9 cellular contexts compared by ENCODE assay signal in genomic region chr17:21731076-21731475, GRCh38. TPM values are rescaled to one million over a fixed set of nuclear protein-coding genes. Genes with fewer than 3 reads are reported as not detected.
"Had no signal": no experiment of that assay in that cellular context is flagged by ENCODE, and none has a peak within 500 bp of the region (broad histone marks: within the 10 kb centered on the region; RNA-seq: fewer than 3 reads in every experiment).

No MANE protein-coding gene starts in this region.

RNA-seq across cellular contexts. Expression of gene KCNJ18, which starts 38.8 kb away (rescaled TPM):
- total RNA-seq: LHCN-M2, MCF 10A, NCI-H460, OCI-LY7, PC-9, Right ventricle myocardium inferior, RPMI7951, SJCRH30, SK-MEL-5 had no signal
